Comparison of ENCODE assay signal across 1 cellular context in the genomic region with DNA sequence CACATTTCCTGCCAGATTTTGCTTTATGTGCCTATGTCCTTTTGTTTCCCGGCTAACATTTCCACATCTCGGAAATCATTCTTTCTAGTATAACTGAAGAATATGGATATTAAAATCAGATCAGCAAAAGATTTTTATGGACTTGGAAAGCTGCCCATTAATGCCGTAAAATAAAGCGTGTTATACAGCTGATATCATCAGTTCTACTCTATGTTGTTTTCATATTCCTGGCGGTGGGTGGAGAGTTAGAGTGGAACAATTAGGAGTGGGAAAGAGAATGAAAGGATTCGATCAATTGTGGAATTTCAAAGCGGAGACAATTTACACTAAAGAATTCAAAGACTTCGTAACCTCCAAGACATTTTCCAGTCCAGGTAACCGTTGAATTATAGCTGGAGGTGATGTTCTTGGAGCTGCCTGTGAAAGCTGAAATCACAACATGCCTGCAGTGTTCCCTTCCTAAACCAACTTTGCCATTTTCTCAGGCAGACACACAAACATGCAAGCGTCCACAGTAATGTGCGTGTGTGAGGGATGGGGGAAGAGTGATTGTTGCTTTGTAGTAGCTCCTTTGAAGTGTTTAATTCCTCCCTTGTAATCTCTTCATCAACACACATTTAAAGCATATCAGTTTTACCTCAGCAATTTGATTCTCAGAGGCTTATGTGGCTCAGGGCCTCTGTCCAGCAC.
TF ChIP-seq lines count a peak whose summit lies in the region.

No MANE protein-coding gene starts in this region.

TF ChIP-seq in endothelial cell of umbilical vein, 7 proteins besides CTCF, POLR2A, EP300 and RAD21:
- TF ChIP-seq GATA2 (IDR thresholded peaks at IDR 0.05; ENCODE audit: insufficient read depth, insufficient read length, low read depth, low read length) (no peak), POLR2AphosphoS5 (IDR thresholded peaks at IDR 0.05; ENCODE audit: insufficient read depth, low read depth, low read length) (no peak), EZH2 (IDR thresholded peaks at IDR 0.05; ENCODE audit: borderline replicate concordance, low read depth, low read length, severe bottlenecking) (peak; percentile 11), JUN (IDR thresholded peaks at IDR 0.05; ENCODE audit: borderline replicate concordance, insufficient read depth, insufficient read length, low read depth) (no peak), FOS (IDR thresholded peaks at IDR 0.05; ENCODE audit: borderline replicate concordance, insufficient read depth, low read length) (no peak), MAX (IDR thresholded peaks at IDR 0.05; ENCODE audit: insufficient read depth, insufficient read length) (no peak), MYC (IDR thresholded peaks at IDR 0.05; ENCODE audit: low read depth, low read length) (no peak)
